In the genomic region with DNA sequence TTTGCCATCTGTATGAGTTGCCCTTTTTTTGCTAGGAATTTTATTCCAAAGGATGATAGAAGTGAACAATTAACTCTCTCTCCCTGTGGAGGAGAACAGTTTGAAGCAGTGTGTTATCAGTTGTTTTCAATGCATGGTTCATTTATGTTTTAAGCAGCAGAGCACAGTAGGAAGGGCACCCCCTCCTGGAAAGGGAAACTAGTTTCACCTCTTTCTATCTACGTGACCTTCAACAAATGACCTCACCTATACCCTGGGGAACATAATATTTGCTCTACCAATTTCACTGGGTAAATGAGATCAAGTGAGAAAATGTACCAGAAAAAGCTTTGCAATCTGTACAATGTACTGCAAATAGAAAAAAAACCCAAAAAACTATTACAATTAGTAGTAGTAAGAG, we compare ENCODE assay signal across 1 cellular context.
TF ChIP-seq lines count a peak whose summit lies in the region.

No MANE protein-coding gene starts in this region.

TF ChIP-seq in GM23338, 12 proteins besides CTCF, POLR2A, EP300 and RAD21 (continued from another document):
- TF ChIP-seq, protein P1, sequence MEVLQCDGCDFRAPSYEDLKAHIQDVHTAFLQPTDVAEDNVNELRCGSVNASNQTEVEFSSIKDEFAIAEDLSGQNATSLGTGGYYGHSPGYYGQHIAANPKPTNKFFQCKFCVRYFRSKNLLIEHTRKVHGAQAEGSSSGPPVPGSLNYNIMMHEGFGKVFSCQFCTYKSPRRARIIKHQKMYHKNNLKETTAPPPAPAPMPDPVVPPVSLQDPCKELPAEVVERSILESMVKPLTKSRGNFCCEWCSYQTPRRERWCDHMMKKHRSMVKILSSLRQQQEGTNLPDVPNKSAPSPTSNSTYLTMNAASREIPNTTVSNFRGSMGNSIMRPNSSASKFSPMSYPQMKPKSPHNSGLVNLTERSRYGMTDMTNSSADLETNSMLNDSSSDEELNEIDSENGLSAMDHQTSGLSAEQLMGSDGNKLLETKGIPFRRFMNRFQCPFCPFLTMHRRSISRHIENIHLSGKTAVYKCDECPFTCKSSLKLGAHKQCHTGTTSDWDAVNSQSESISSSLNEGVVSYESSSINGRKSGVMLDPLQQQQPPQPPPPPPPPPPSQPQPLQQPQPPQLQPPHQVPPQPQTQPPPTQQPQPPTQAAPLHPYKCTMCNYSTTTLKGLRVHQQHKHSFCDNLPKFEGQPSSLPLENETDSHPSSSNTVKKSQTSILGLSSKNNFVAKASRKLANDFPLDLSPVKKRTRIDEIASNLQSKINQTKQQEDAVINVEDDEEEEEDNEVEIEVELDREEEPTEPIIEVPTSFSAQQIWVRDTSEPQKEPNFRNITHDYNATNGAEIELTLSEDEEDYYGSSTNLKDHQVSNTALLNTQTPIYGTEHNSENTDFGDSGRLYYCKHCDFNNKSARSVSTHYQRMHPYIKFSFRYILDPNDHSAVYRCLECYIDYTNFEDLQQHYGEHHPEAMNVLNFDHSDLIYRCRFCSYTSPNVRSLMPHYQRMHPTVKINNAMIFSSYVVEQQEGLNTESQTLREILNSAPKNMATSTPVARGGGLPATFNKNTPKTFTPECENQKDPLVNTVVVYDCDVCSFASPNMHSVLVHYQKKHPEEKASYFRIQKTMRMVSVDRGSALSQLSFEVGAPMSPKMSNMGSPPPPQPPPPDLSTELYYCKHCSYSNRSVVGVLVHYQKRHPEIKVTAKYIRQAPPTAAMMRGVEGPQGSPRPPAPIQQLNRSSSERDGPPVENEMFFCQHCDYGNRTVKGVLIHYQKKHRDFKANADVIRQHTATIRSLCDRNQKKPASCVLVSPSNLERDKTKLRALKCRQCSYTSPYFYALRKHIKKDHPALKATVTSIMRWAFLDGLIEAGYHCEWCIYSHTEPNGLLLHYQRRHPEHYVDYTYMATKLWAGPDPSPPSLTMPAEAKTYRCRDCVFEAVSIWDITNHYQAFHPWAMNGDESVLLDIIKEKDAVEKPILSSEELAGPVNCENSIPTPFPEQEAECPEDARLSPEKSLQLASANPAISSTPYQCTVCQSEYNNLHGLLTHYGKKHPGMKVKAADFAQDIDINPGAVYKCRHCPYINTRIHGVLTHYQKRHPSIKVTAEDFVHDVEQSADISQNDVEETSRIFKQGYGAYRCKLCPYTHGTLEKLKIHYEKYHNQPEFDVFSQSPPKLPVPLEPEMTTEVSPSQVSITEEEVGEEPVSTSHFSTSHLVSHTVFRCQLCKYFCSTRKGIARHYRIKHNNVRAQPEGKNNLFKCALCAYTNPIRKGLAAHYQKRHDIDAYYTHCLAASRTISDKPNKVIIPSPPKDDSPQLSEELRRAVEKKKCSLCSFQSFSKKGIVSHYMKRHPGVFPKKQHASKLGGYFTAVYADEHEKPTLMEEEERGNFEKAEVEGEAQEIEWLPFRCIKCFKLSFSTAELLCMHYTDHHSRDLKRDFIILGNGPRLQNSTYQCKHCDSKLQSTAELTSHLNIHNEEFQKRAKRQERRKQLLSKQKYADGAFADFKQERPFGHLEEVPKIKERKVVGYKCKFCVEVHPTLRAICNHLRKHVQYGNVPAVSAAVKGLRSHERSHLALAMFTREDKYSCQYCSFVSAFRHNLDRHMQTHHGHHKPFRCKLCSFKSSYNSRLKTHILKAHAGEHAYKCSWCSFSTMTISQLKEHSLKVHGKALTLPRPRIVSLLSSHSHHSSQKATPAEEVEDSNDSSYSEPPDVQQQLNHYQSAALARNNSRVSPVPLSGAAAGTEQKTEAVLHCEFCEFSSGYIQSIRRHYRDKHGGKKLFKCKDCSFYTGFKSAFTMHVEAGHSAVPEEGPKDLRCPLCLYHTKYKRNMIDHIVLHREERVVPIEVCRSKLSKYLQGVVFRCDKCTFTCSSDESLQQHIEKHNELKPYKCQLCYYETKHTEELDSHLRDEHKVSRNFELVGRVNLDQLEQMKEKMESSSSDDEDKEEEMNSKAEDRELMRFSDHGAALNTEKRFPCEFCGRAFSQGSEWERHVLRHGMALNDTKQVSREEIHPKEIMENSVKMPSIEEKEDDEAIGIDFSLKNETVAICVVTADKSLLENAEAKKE (CRISPR knock-in tag; IDR thresholded peaks at IDR 0.05), result no peak
- TF ChIP-seq, protein P2, sequence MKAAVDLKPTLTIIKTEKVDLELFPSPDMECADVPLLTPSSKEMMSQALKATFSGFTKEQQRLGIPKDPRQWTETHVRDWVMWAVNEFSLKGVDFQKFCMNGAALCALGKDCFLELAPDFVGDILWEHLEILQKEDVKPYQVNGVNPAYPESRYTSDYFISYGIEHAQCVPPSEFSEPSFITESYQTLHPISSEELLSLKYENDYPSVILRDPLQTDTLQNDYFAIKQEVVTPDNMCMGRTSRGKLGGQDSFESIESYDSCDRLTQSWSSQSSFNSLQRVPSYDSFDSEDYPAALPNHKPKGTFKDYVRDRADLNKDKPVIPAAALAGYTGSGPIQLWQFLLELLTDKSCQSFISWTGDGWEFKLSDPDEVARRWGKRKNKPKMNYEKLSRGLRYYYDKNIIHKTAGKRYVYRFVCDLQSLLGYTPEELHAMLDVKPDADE (IDR thresholded peaks at IDR 0.05), result no peak
- TF ChIP-seq JUNB (IDR thresholded peaks at IDR 0.05; ENCODE audit: unreplicated experiment) (no peak), ZNF331 (CRISPR knock-in tag; IDR thresholded peaks at IDR 0.05; ENCODE audit: low read depth) (no peak), EZH2phosphoT487 (IDR thresholded peaks at IDR 0.05; ENCODE audit: unreplicated experiment) (no peak), NANOG (IDR thresholded peaks at IDR 0.05; ENCODE audit: borderline replicate concordance) (no peak), EZH2 (IDR thresholded peaks at IDR 0.05; ENCODE audit: low read depth, unreplicated experiment) (no peak), CREB1 (CRISPR knock-in tag; IDR thresholded peaks at IDR 0.05; ENCODE audit: low read depth) (no peak), ZNF114 (CRISPR knock-in tag; IDR thresholded peaks at IDR 0.05) (no peak), POLR2AphosphoS5 (IDR thresholded peaks at IDR 0.05; ENCODE audit: low read depth) (no peak)
- TF ChIP-seq, protein P3, sequence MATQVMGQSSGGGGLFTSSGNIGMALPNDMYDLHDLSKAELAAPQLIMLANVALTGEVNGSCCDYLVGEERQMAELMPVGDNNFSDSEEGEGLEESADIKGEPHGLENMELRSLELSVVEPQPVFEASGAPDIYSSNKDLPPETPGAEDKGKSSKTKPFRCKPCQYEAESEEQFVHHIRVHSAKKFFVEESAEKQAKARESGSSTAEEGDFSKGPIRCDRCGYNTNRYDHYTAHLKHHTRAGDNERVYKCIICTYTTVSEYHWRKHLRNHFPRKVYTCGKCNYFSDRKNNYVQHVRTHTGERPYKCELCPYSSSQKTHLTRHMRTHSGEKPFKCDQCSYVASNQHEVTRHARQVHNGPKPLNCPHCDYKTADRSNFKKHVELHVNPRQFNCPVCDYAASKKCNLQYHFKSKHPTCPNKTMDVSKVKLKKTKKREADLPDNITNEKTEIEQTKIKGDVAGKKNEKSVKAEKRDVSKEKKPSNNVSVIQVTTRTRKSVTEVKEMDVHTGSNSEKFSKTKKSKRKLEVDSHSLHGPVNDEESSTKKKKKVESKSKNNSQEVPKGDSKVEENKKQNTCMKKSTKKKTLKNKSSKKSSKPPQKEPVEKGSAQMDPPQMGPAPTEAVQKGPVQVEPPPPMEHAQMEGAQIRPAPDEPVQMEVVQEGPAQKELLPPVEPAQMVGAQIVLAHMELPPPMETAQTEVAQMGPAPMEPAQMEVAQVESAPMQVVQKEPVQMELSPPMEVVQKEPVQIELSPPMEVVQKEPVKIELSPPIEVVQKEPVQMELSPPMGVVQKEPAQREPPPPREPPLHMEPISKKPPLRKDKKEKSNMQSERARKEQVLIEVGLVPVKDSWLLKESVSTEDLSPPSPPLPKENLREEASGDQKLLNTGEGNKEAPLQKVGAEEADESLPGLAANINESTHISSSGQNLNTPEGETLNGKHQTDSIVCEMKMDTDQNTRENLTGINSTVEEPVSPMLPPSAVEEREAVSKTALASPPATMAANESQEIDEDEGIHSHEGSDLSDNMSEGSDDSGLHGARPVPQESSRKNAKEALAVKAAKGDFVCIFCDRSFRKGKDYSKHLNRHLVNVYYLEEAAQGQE (IDR thresholded peaks at IDR 0.05; ENCODE audit: unreplicated experiment), result no peak
